ENCODE assay signal across 20 cellular contexts in genomic region chr4:84753318-84753972, GRCh38.
DNase-seq lines count a peak whose midpoint lies in the region; TF ChIP-seq lines count a peak whose summit lies in the region.
"Had no signal": no experiment of that assay in that cellular context is flagged by ENCODE, and none has a peak within 500 bp of the region (broad histone marks: within the 10 kb centered on the region; RNA-seq: fewer than 3 reads in every experiment).

No MANE protein-coding gene starts in this region.

- no peak overlapping the region for H3K4me2 ChIP-seq in neural progenitor cell

- in situ Hi-C loops in GM13977 (cut with MboI; ENCODE audit: low pct_unique_long_range_greater_than_20kb, low sequenced_read_pairs, unreplicated experiment), result loop anchor here (25.0 kb wide), 1 partner anchor 209 kb away; the partner anchor contains the start of gene WDFY3

- no peak overlapping the region for H2AFZ ChIP-seq in neural progenitor cell (replicated peaks)

- H3K4me1 Mint-ChIP-seq in endodermal cell (no peaks in the 10 kb centered on the region), neural progenitor cell (no peaks in the 10 kb centered on the region)

- H3K27ac Mint-ChIP-seq in endodermal cell, result peak overlapping the region; percentile 30
- peak overlapping the region; percentile 47 for H3K27ac Mint-ChIP-seq in neural progenitor cell
- H3K27ac Mint-ChIP-seq: effector memory CD8-positive, alpha-beta T cell had no signal

- DNase-seq in GF-D8 (lab: John Stamatoyannopoulos, UW) (peak; percentile 86), NOMO-1 treated with DMSO at 0.1 percent for 48 hours (lab: John Stamatoyannopoulos, UW; ENCODE audit: unreplicated experiment) (peak; percentile 93), endodermal cell (no peak), neural progenitor cell (ENCODE audit: low spot score) (no peak), hippocampal formation (lab: John Stamatoyannopoulos, UW) (no peak), NCI-H146 (lab: John Stamatoyannopoulos, UW) (no peak), GM13977 (ENCODE audit: low spot score) (no peak), NCI-H1694 treated with DMSO at 0.1 percent for 48 hours (lab: John Stamatoyannopoulos, UW) (no peak)
- DNase-seq: activated CD4-positive, alpha-beta T cell treated with anti-CD3 and anti-CD28 coated beads, Interleukin-2, amount 50 U/mL, for 48 hours; activated naive CD4-positive, alpha-beta T cell; activated T-cell treated with anti-CD3 and anti-CD28 coated beads for 4 hours; aorta; Calu3; effector memory CD8-positive, alpha-beta T cell; HCEC 1CT; NCI-H1436; ovary; RPMI8226; stimulated activated CD4-positive, alpha-beta T cell treated with anti-CD3 and anti-CD28 coated beads, Interleukin-2, amount 100 ng/mL, for 48 hours had no signal

- H3K27ac ChIP-seq in endodermal cell (ENCODE audit: low read depth, low read length) (no peak overlapping the region), neural progenitor cell (no peak overlapping the region)
- H3K27ac ChIP-seq: ovary, VCaP had no signal

- peaks cover 14% of the 10 kb centered on the region for H3F3A ChIP-seq in neural progenitor cell (ENCODE audit: low read depth)

- H3K4me3 Mint-ChIP-seq in endodermal cell (no peak overlapping the region), neural progenitor cell (no peak overlapping the region)
- H3K4me3 Mint-ChIP-seq: effector memory CD8-positive, alpha-beta T cell had no signal

- H3K36me3 Mint-ChIP-seq in endodermal cell (ENCODE audit: low read depth), result peaks cover 42% of the 10 kb centered on the region
- peaks cover 7% of the 10 kb centered on the region for H3K36me3 Mint-ChIP-seq in neural progenitor cell

- no peaks in the 10 kb centered on the region for H3K9me3 Mint-ChIP-seq in endodermal cell
- no peaks in the 10 kb centered on the region for H3K9me3 Mint-ChIP-seq in neural progenitor cell
- H3K9me3 Mint-ChIP-seq: effector memory CD8-positive, alpha-beta T cell had no signal

- H3K9me3 ChIP-seq in endodermal cell (ENCODE audit: control insufficient read depth, low read length) (no peaks in the 10 kb centered on the region), neural progenitor cell (ENCODE audit: low read depth) (no peaks in the 10 kb centered on the region)
- H3K9me3 ChIP-seq: ovary had no signal

- 83 to 97% methylated on average over 4 to 7 of the region's 7 CpGs for WGBS in endodermal cell (ENCODE audit: insufficient coverage in 1 of 2, insufficient read length in 1 of 2), 2 experiments

- H3K79me2 ChIP-seq in neural progenitor cell (ENCODE audit: low read depth), result no peaks in the 10 kb centered on the region

- no peaks in the 10 kb centered on the region for H3K27me3 Mint-ChIP-seq in endodermal cell (ENCODE audit: insufficient read depth)
- H3K27me3 Mint-ChIP-seq in neural progenitor cell (ENCODE audit: insufficient read depth, low read depth), result no peaks in the 10 kb centered on the region
- H3K27me3 Mint-ChIP-seq: effector memory CD8-positive, alpha-beta T cell had no signal

- no peaks in the 10 kb centered on the region for H3K4me1 ChIP-seq in endodermal cell (ENCODE audit: control insufficient read depth, insufficient read depth, low read length)
- H3K4me1 ChIP-seq in neural progenitor cell, result no peaks in the 10 kb centered on the region

- H3K36me3 ChIP-seq in endodermal cell (ENCODE audit: control insufficient read depth, insufficient read depth, low read length) (peaks cover 82% of the 10 kb centered on the region), neural progenitor cell (peaks cover 7% of the 10 kb centered on the region)
- H3K36me3 ChIP-seq: ovary had no signal

- H3K27me3 ChIP-seq in endodermal cell (ENCODE audit: control insufficient read depth, insufficient read depth, low read length, poor library complexity, severe bottlenecking) (no peaks in the 10 kb centered on the region), neural progenitor cell (no peaks in the 10 kb centered on the region)
- H3K27me3 ChIP-seq: ovary had no signal

- no peaks in the 10 kb centered on the region for H4K20me1 ChIP-seq in neural progenitor cell (ENCODE audit: low read depth)

- H3K4me3 ChIP-seq in endodermal cell (ENCODE audit: low read length), result no peak overlapping the region
- no peak overlapping the region for H3K4me3 ChIP-seq in neural progenitor cell
- H3K4me3 ChIP-seq: ovary had no signal

- no peak overlapping the region for H3K9ac ChIP-seq in endodermal cell (ENCODE audit: extremely low read depth, low read length, poor library complexity, severe bottlenecking)
- H3K9ac ChIP-seq in neural progenitor cell, result no peak overlapping the region

- TF ChIP-seq CTCF in endodermal cell (conservative IDR thresholded peaks at IDR 0.05) (no peak), neural progenitor cell (IDR thresholded peaks at IDR 0.05) (no peak), GM13977 (IDR thresholded peaks at IDR 0.05; ENCODE audit: extremely low read depth, insufficient read depth, missing control alignments) (no peak)

Comparison
In these comparisons a context has a peak if more than half of its experiments do, and no peak if none do; other contexts are left out.
1. DNase-seq: peak in GF-D8 (single experiment) and NOMO-1 treated with DMSO at 0.1 percent for 48 hours (single experiment); none in endodermal cell (single experiment), neural progenitor cell (single experiment), hippocampal formation (0 of 2), NCI-H146 (single experiment), GM13977 (single experiment) and NCI-H1694 treated with DMSO at 0.1 percent for 48 hours (single experiment).